ENCODE assay signal across 2 cellular contexts in genomic region chr11:117217141-117217609, GRCh38.
TF ChIP-seq lines count a peak whose summit lies in the region.

No MANE protein-coding gene starts in this region.

TF ChIP-seq in SK-N-SH treated with all-trans-retinoic acid at 6 μM for 48 hours, 23 proteins besides CTCF, POLR2A, EP300 and RAD21:
- no peak for TF ChIP-seq RARB (CRISPR knock-in tag; IDR thresholded peaks at IDR 0.05)
- no peak for TF ChIP-seq ARNTL (CRISPR knock-in tag; IDR thresholded peaks at IDR 0.05; ENCODE audit: borderline replicate concordance, low read depth)
- TF ChIP-seq ZFP30 (CRISPR knock-in tag; IDR thresholded peaks at IDR 0.05) = no peak
- no peak for TF ChIP-seq ZNF8 (CRISPR knock-in tag; IDR thresholded peaks at IDR 0.05)
- no peak for TF ChIP-seq ZNF70 (CRISPR knock-in tag; IDR thresholded peaks at IDR 0.05)
- TF ChIP-seq PATZ1 (CRISPR knock-in tag; IDR thresholded peaks at IDR 0.05; ENCODE audit: borderline replicate concordance) = no peak
- TF ChIP-seq CSRNP3 (CRISPR knock-in tag; IDR thresholded peaks at IDR 0.05) = no peak
- no peak for TF ChIP-seq ZNF565 (CRISPR knock-in tag; conservative IDR thresholded peaks at IDR 0.05; ENCODE audit: low read depth)
- no peak for TF ChIP-seq ISL1 (CRISPR knock-in tag; IDR thresholded peaks at IDR 0.05)

TF ChIP-seq in SK-N-SH, 30 proteins besides CTCF, POLR2A, EP300 and RAD21:
- TF ChIP-seq NFIC (IDR thresholded peaks at IDR 0.05; ENCODE audit: borderline replicate concordance) (no peak), TCF12 (IDR thresholded peaks at IDR 0.05) (no peak), USF2 (IDR thresholded peaks at IDR 0.05; ENCODE audit: borderline replicate concordance, low read depth, low read length) (no peak), MEF2A (IDR thresholded peaks at IDR 0.05; ENCODE audit: borderline replicate concordance, low read depth) (no peak), RCOR1 (IDR thresholded peaks at IDR 0.05; ENCODE audit: low read length) (no peak), JUND (IDR thresholded peaks at IDR 0.05) (no peak), FOSL2 (IDR thresholded peaks at IDR 0.05; ENCODE audit: borderline replicate concordance, low read depth) (no peak), SMC3 (IDR thresholded peaks at IDR 0.05; ENCODE audit: low read depth, low read length) (no peak), ELF1 (IDR thresholded peaks at IDR 0.05) (no peak), SIN3A (IDR thresholded peaks at IDR 0.05; ENCODE audit: borderline replicate concordance, low read depth, low read length) (no peak), REST (IDR thresholded peaks at IDR 0.05; ENCODE audit: low read depth, low read length) (no peak), TEAD4 (IDR thresholded peaks at IDR 0.05; ENCODE audit: borderline replicate concordance, insufficient read depth) (no peak), GATA2 (CRISPR knock-in tag; IDR thresholded peaks at IDR 0.05) (no peak), ZBTB33 (IDR thresholded peaks at IDR 0.05; ENCODE audit: borderline replicate concordance, low read depth) (no peak), CHD2 (IDR thresholded peaks at IDR 0.05; ENCODE audit: low read length, partially characterized antibody) (no peak), FOXJ3 (CRISPR knock-in tag; IDR thresholded peaks at IDR 0.05) (no peak)
